Comparison of ENCODE assay signal across 27 cellular contexts in genomic region chr7:81339946-81340345, GRCh38.
"Had no signal": no experiment of that assay in that cellular context is flagged by ENCODE, and none has a peak within 500 bp of the region (broad histone marks: within the 10 kb centered on the region; RNA-seq: fewer than 3 reads in every experiment).

No MANE protein-coding gene starts in this region.

- ATAC-seq: activated CD8-positive, alpha-beta T cell treated with anti-CD3 and anti-CD28 coated beads for 36 hours; effector memory CD8-positive, alpha-beta T cell; gastrocnemius medialis; mucosa of descending colon; natural killer cell treated with Interleukin-12 subunit alpha and Interleukin-12 subunit beta and Interleukin-15 and Interleukin-18, amount 100 ng/mL, for 72 hours; right cardiac atrium; stimulated activated naive CD8-positive, alpha-beta T cell treated with anti-CD3 and anti-CD28 coated beads, Interleukin-15, Interleukin-2, amounts not matched to agents 100 U/mL and 50 U/mL, for 24 hours had no signal

- H3K4me1 ChIP-seq: ascending aorta, gastrocnemius medialis, left ventricle myocardium inferior, spleen, testis had no signal

- H3K36me3 Mint-ChIP-seq: activated naive CD8-positive, alpha-beta T cell treated with anti-CD3 and anti-CD28 coated beads for 36 hours; brain had no signal

- H3K27me3 ChIP-seq: ascending aorta, cardiac muscle cell, dorsolateral prefrontal cortex, gastrocnemius medialis, hepatocyte, spleen, testis, transverse colon had no signal

- DNase-seq: activated B cell treated with CpG ODN at 0.5 μM for 24 hours; activated CD4-positive, alpha-beta T cell treated with anti-CD3 and anti-CD28 coated beads, Interleukin-2, amount 50 U/mL, for 1 hour; activated CD8-positive, alpha-beta T cell treated with anti-CD3 and anti-CD28 coated beads for 36 hours; activated effector memory CD4-positive, alpha-beta T cell treated with Interleukin-2 at 50 U/mL for 16 hours; activated naive CD4-positive, alpha-beta T cell treated with Interleukin-2 at 50 U/mL for 16 hours; activated naive CD8-positive, alpha-beta T cell treated with anti-CD3 and anti-CD28 coated beads for 36 hours; activated T-cell treated with anti-CD3 and anti-CD28 coated beads for 4 hours; cerebellar nuclear complex; dorsolateral prefrontal cortex; effector memory CD8-positive, alpha-beta T cell; gastrocnemius medialis; glutamatergic neuron; islet precursor cell; left ventricle myocardium inferior; mucosa of descending colon; right cardiac atrium; spleen; stimulated activated naive CD8-positive, alpha-beta T cell treated with anti-CD3 and anti-CD28 coated beads, Interleukin-15, Interleukin-2, amounts not matched to agents 100 U/mL and 50 U/mL, for 24 hours; testis; transverse colon had no signal

- H3K4me3 ChIP-seq: ascending aorta, cardiac muscle cell, coronary artery, dorsolateral prefrontal cortex, gastrocnemius medialis, hepatocyte, left ventricle myocardium inferior, mucosa of descending colon, spleen, testis, transverse colon had no signal

- H3K36me3 ChIP-seq: ascending aorta, cardiac muscle cell, gastrocnemius medialis, left ventricle myocardium inferior, spleen, transverse colon had no signal

- H2AFZ ChIP-seq: hepatocyte had no signal

- H3K9me3 Mint-ChIP-seq: activated B cell treated with CpG ODN at 0.5 μM for 24 hours; activated CD8-positive, alpha-beta T cell treated with anti-CD3 and anti-CD28 coated beads for 36 hours; activated naive CD8-positive, alpha-beta T cell treated with anti-CD3 and anti-CD28 coated beads for 36 hours had no signal

- H3K9me3 ChIP-seq: ascending aorta, gastrocnemius medialis, left ventricle myocardium inferior, mucosa of descending colon, testis had no signal

- H3K27me3 Mint-ChIP-seq: activated B cell treated with CpG ODN at 0.5 μM for 24 hours; activated CD8-positive, alpha-beta T cell treated with anti-CD3 and anti-CD28 coated beads for 36 hours; activated naive CD8-positive, alpha-beta T cell treated with anti-CD3 and anti-CD28 coated beads for 36 hours; effector memory CD8-positive, alpha-beta T cell; natural killer cell treated with Interleukin-12 subunit alpha and Interleukin-12 subunit beta and Interleukin-15 and Interleukin-18, amount 100 ng/mL, for 72 hours had no signal

- H3K4me1 Mint-ChIP-seq: activated B cell treated with CpG ODN at 0.5 μM for 24 hours; activated naive CD8-positive, alpha-beta T cell treated with anti-CD3 and anti-CD28 coated beads for 36 hours; brain had no signal

- H3K27ac Mint-ChIP-seq: activated B cell treated with CpG ODN at 0.5 μM for 24 hours; activated CD8-positive, alpha-beta T cell treated with anti-CD3 and anti-CD28 coated beads for 36 hours; activated naive CD8-positive, alpha-beta T cell treated with anti-CD3 and anti-CD28 coated beads for 36 hours; brain; effector memory CD8-positive, alpha-beta T cell; natural killer cell treated with Interleukin-12 subunit alpha and Interleukin-12 subunit beta and Interleukin-15 and Interleukin-18, amount 100 ng/mL, for 72 hours; T-helper 2 cell treated with Interferon-gamma antibody and Interleukin-4, amounts not matched to agents 5 μg/mL and 100 μg/mL, for 36 hours had no signal

- H3K27ac ChIP-seq: ascending aorta, cardiac muscle cell, coronary artery, dorsolateral prefrontal cortex, gastrocnemius medialis, hepatocyte, left ventricle myocardium inferior, spleen, testis, transverse colon had no signal

- H3K4me3 Mint-ChIP-seq: activated B cell treated with CpG ODN at 0.5 μM for 24 hours; activated CD8-positive, alpha-beta T cell treated with anti-CD3 and anti-CD28 coated beads for 36 hours; activated naive CD8-positive, alpha-beta T cell treated with anti-CD3 and anti-CD28 coated beads for 36 hours; brain; effector memory CD8-positive, alpha-beta T cell; natural killer cell treated with Interleukin-12 subunit alpha and Interleukin-12 subunit beta and Interleukin-15 and Interleukin-18, amount 100 ng/mL, for 72 hours; T-helper 2 cell treated with Interferon-gamma antibody and Interleukin-4, amounts not matched to agents 5 μg/mL and 100 μg/mL, for 36 hours had no signal
